Comparison of ENCODE assay signal across 8 cellular contexts in genomic region chr18:72762505-72763122, GRCh38.
DNase-seq lines count a peak whose midpoint lies in the region; ATAC-seq, FAIRE-seq and TF ChIP-seq lines count a peak whose summit lies in the region.

No MANE protein-coding gene starts in this region.

- no peak overlapping the region for H3K4me3 Mint-ChIP-seq in brain

- FAIRE-seq in GM19239 (lab: Jason Lieb, UNC): peak; percentile 73

- no peaks in the 10 kb centered on the region for H3K36me3 Mint-ChIP-seq in brain

- peak; percentile 92 to 93 for TF ChIP-seq CTCF in brain (conservative IDR thresholded peaks at IDR 0.05)

- no peaks in the 10 kb centered on the region for H3K4me1 Mint-ChIP-seq in brain

- peak; percentile 46 for DNase-seq in COR-L47 (lab: John Stamatoyannopoulos, UW)
- no peak for DNase-seq in GM19239 (ENCODE audit: insufficient read length, low spot score)
- peak; percentile 97 for DNase-seq in NCI-H510A treated with DMSO at 0.1 percent for 48 hours (lab: John Stamatoyannopoulos, UW)
- peak; percentile 68 for DNase-seq in kidney tubule cell (ENCODE audit: low spot score)
- no peak for DNase-seq in activated gamma-delta T cell treated with Interleukin-2 at 50 U/mL for 16 hours
- DNase-seq in activated naive CD4-positive, alpha-beta T cell treated with anti-CD3 and anti-CD28 coated beads, Interleukin-2, amount 50 U/mL, for 16 hours: no peak

- ATAC-seq in HG03442 (IDR thresholded peaks at IDR 0.05; ENCODE audit: unreplicated experiment): peak; percentile 82

- H3K9me3 Mint-ChIP-seq in brain: no peaks in the 10 kb centered on the region

- peaks cover 5% of the 10 kb centered on the region for H3K27me3 Mint-ChIP-seq in brain

- H3K27ac Mint-ChIP-seq in brain: no peak overlapping the region

Comparison
In these comparisons a context has a peak if more than half of its experiments do, and no peak if none do; other contexts are left out.
1. DNase-seq: peak in COR-L47 (single experiment), NCI-H510A treated with DMSO at 0.1 percent for 48 hours (single experiment) and kidney tubule cell (single experiment); none in GM19239 (single experiment), activated gamma-delta T cell treated with Interleukin-2 at 50 U/mL for 16 hours (single experiment) and activated naive CD4-positive, alpha-beta T cell treated with anti-CD3 and anti-CD28 coated beads, Interleukin-2, amount 50 U/mL, for 16 hours (single experiment).